Comparison of ENCODE assay signal across 12 cellular contexts in the genomic region with DNA sequence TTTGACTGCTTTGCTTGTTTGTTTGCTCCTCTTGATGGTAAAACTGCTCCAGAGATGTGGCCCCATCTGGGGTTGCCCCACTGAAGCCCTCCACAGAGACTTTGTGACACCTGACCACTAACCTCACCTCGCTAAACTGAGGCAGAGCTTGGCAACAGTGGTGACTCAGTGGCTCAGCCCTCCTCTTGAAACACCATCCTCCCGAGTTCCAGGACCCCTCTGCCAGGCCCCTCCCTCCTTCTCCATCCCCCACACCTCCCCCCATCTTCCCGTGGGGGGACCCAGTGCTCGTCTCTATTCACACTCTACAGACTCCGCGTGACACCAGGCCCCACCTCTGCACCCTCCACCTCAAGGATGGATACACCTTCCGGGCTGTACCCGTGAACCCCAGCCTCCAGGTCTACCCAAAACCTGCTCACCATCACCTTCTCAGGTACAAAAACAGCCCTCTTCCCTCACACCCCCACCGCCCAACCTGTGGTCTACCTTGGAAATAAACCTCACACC. TPM values are rescaled to one million over a fixed set of nuclear protein-coding genes. Genes with fewer than 3 reads are reported as not detected.
"Had no signal": no experiment of that assay in that cellular context is flagged by ENCODE, and none has a peak within 500 bp of the region (broad histone marks: within the 10 kb centered on the region; RNA-seq: fewer than 3 reads in every experiment).

No MANE protein-coding gene starts in this region.

- ATAC-seq: activated CD8-positive, alpha-beta T cell treated with anti-CD3 and anti-CD28 coated beads, Interleukin-2, amount 10 ng/mL, durations not matched to agents 7 days and 5 days had no signal

- H3K36me3 Mint-ChIP-seq: stimulated activated effector memory CD8-positive, alpha-beta T cell treated with anti-CD3 and anti-CD28 coated beads, Interleukin-12 subunit alpha, Interleukin-12 subunit beta, amount 100 ng/mL, for 72 hours had no signal

- H3K9me3 Mint-ChIP-seq: activated CD4-positive, alpha-beta T cell treated with anti-CD3 and anti-CD28 coated beads, Interleukin-2, amount 10 ng/mL, durations not matched to agents 24 days and 14 days; nephron; stimulated activated effector memory CD8-positive, alpha-beta T cell treated with anti-CD3 and anti-CD28 coated beads, Interleukin-12 subunit alpha, Interleukin-12 subunit beta, amount 100 ng/mL, for 72 hours; T-helper 1 cell treated with Interleukin-12 subunit alpha and Interleukin-12 subunit beta and Interleukin-4 antibody, amounts not matched to agents 30 μg/mL and 1 μg/mL, for 36 hours had no signal

- DNase-seq: activated CD4-positive, alpha-beta T cell treated with anti-CD3 and anti-CD28 coated beads, Interleukin-2, amount 10 ng/mL, durations not matched to agents 24 days and 14 days; activated CD8-positive, alpha-beta memory T cell treated with anti-CD3 and anti-CD28 coated beads, Interleukin-2, amount 50 U/mL, for 48 hours; activated CD8-positive, alpha-beta T cell treated with anti-CD3 and anti-CD28 coated beads, Interleukin-2, amount 10 ng/mL, durations not matched to agents 7 days and 5 days; activated gamma-delta T cell; activated T-cell treated with anti-CD3 and anti-CD28 coated beads, Interleukin-2, amount 50 U/mL, for 48 hours; cerebellar nuclear complex; effector CD4-positive, alpha-beta T cell; stimulated activated CD4-positive, alpha-beta T cell treated with anti-CD3 and anti-CD28 coated beads, Interleukin-4, amount 100 ng/mL, for 24 hours had no signal

- H3K4me3 Mint-ChIP-seq: activated CD4-positive, alpha-beta T cell treated with anti-CD3 and anti-CD28 coated beads, Interleukin-2, amount 10 ng/mL, durations not matched to agents 24 days and 14 days; activated CD8-positive, alpha-beta T cell treated with anti-CD3 and anti-CD28 coated beads, Interleukin-2, amount 10 ng/mL, durations not matched to agents 7 days and 5 days; nephron; stimulated activated effector memory CD8-positive, alpha-beta T cell treated with anti-CD3 and anti-CD28 coated beads, Interleukin-12 subunit alpha, Interleukin-12 subunit beta, amount 100 ng/mL, for 72 hours; T-helper 1 cell treated with Interleukin-12 subunit alpha and Interleukin-12 subunit beta and Interleukin-4 antibody, amounts not matched to agents 30 μg/mL and 1 μg/mL, for 36 hours had no signal

- H3K4me1 Mint-ChIP-seq: activated CD4-positive, alpha-beta T cell treated with anti-CD3 and anti-CD28 coated beads, Interleukin-2, amount 10 ng/mL, durations not matched to agents 24 days and 14 days had no signal

- H3K27ac Mint-ChIP-seq: activated CD4-positive, alpha-beta T cell treated with anti-CD3 and anti-CD28 coated beads, Interleukin-2, amount 10 ng/mL, durations not matched to agents 24 days and 14 days; activated CD8-positive, alpha-beta T cell treated with anti-CD3 and anti-CD28 coated beads, Interleukin-2, amount 10 ng/mL, durations not matched to agents 7 days and 5 days; nephron; stimulated activated effector memory CD8-positive, alpha-beta T cell treated with anti-CD3 and anti-CD28 coated beads, Interleukin-12 subunit alpha, Interleukin-12 subunit beta, amount 100 ng/mL, for 72 hours; T-helper 1 cell treated with Interleukin-12 subunit alpha and Interleukin-12 subunit beta and Interleukin-4 antibody, amounts not matched to agents 30 μg/mL and 1 μg/mL, for 36 hours had no signal

RNA-seq across cellular contexts. Expression of gene RET, which starts 19.0 kb away (rescaled TPM):
- total RNA-seq: SJSA1 had no signal
